Comparison of ENCODE assay signal across 13 cellular contexts in the genomic region with DNA sequence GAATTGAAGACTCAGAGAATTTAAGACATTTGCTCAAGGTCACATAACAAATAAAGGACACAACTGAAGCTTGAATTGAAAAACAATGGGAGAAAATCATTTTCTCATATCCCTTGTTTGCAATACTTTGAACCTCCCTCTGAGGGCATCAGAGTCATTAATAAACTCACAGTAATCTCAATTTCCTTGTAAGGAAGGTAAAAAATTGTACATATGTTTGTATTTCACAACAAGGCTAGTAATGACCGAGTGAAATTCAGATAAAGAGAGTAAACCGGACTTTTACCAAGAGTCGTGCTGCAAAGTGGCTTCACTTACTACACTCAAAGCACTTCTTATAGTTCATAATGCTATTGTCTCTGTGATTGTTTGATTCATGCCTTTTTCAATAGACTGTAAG.
DNase-seq lines count a peak whose midpoint lies in the region; ATAC-seq, FAIRE-seq and TF ChIP-seq lines count a peak whose summit lies in the region.
"Had no signal": no experiment of that assay in that cellular context is flagged by ENCODE, and none has a peak within 500 bp of the region (broad histone marks: within the 10 kb centered on the region; RNA-seq: fewer than 3 reads in every experiment).

No MANE protein-coding gene starts in this region.

- DNase-seq in D721Med (ENCODE audit: insufficient read length, low spot score) (no peak), Panc1 (ENCODE audit: low read depth, low spot score) (no peak), fibroblast of lung (ENCODE audit: low read depth in 2 of 2) (peak; percentile 33 to 77), neural progenitor cell (ENCODE audit: low spot score) (no peak), mucosa of gallbladder (ENCODE audit: low spot score) (no peak), ovary (no peak), Right ventricle myocardium inferior (ENCODE audit: missing footprints) (no peak), KG1 (lab: John Stamatoyannopoulos, UW) (no peak)
- DNase-seq: activated T-cell treated with anti-CD3 and anti-CD28 coated beads, Interleukin-2, amount 50 U/mL, for 72 hours; NCI-H2171 had no signal

- no peak overlapping the region for H3K4me3 ChIP-seq in Panc1 (ENCODE audit: low read depth in 2 of 2, low read length in 2 of 2)
- no peak overlapping the region for H3K4me3 ChIP-seq in fibroblast of lung (replicated peaks in 1 of 4; ENCODE audit: control extremely low read depth in 1 of 4, insufficient read depth in 1 of 4, low read depth in 3 of 4, low read length in 4 of 4)
- H3K4me3 ChIP-seq in neural progenitor cell: no peak overlapping the region
- no peak overlapping the region for H3K4me3 ChIP-seq in ovary
- H3K4me3 ChIP-seq: HAP-1, K562 had no signal

- H3K27ac ChIP-seq in Panc1 (ENCODE audit: low read length) (peak overlapping the region; percentile 73; the same call in 1 of the 2 replicates), fibroblast of lung (ENCODE audit: insufficient read depth, low read length) (no peak overlapping the region), neural progenitor cell (no peak overlapping the region), ovary (no peak overlapping the region)

- H3K36me3 ChIP-seq in Panc1 (ENCODE audit: control insufficient read depth, insufficient read depth, low read length): no peaks in the 10 kb centered on the region; the same call in 1 of the 2 replicates
- H3K36me3 ChIP-seq in fibroblast of lung (ENCODE audit: control insufficient read depth, insufficient read depth, low read length): no peaks in the 10 kb centered on the region
- no peaks in the 10 kb centered on the region for H3K36me3 ChIP-seq in neural progenitor cell
- H3K36me3 ChIP-seq in ovary: no peaks in the 10 kb centered on the region
- H3K36me3 ChIP-seq: HAP-1 had no signal

- H3K79me2 ChIP-seq in fibroblast of lung (ENCODE audit: control insufficient read depth, insufficient read depth, low read length) (no peaks in the 10 kb centered on the region), neural progenitor cell (ENCODE audit: low read depth) (no peaks in the 10 kb centered on the region)

- peaks cover 2% of the 10 kb centered on the region; the same call in 1 of the 2 replicates for H3K9me3 ChIP-seq in Panc1 (ENCODE audit: control insufficient read depth, insufficient read depth, low read depth, low read length)
- H3K9me3 ChIP-seq in fibroblast of lung (ENCODE audit: control insufficient read depth, insufficient read depth, low read depth, low read length): no peaks in the 10 kb centered on the region
- H3K9me3 ChIP-seq in neural progenitor cell (ENCODE audit: low read depth): no peaks in the 10 kb centered on the region
- no peaks in the 10 kb centered on the region for H3K9me3 ChIP-seq in ovary
- H3K9me3 ChIP-seq: HAP-1 had no signal

- H3K27me3 Mint-ChIP-seq in neural progenitor cell (ENCODE audit: insufficient read depth, low read depth): no peaks in the 10 kb centered on the region
- H3K27me3 Mint-ChIP-seq: dendritic cell treated with granulocyte-macrophage colony-stimulating factor and Interleukin-4, amounts not matched to agents 40 ng/mL and 50 ng/mL, for 4 days had no signal

- H3K36me3 Mint-ChIP-seq in neural progenitor cell: peaks cover 15% of the 10 kb centered on the region

- H3K9ac ChIP-seq in fibroblast of lung (ENCODE audit: insufficient read depth, low read length) (no peak overlapping the region), neural progenitor cell (no peak overlapping the region)

- no peak for ATAC-seq in Panc1
- ATAC-seq in Right ventricle myocardium inferior: no peak
- ATAC-seq: activated T-cell treated with anti-CD3 and anti-CD28 coated beads, Interleukin-2, amount 50 U/mL, for 72 hours; K562 had no signal

- CTCF ChIA-PET in Panc1 (lab: Charles Lee): no interaction called here

- intact Hi-C loops in Panc1 (cut with micrococcal nuclease; ENCODE audit: unreplicated experiment): no loop called here
- intact Hi-C loops in ovary (cut with DNase I): loop anchor here in 1 of 4 donors (10.0 kb wide), 1 partner anchor 669 kb away; a partner anchor contains a TSS
- intact Hi-C loops in Right ventricle myocardium inferior (cut with DNase I): no loop called here

- TF ChIP-seq EP300 in ovary (IDR thresholded peaks at IDR 0.05): no peak

- peaks cover 35% of the 10 kb centered on the region for H3K4me1 Mint-ChIP-seq in neural progenitor cell

- H3K4me2 ChIP-seq in fibroblast of lung (ENCODE audit: extremely low read depth, insufficient read depth, low read length): no peak overlapping the region
- no peak overlapping the region for H3K4me2 ChIP-seq in neural progenitor cell

- H3F3A ChIP-seq in neural progenitor cell (ENCODE audit: low read depth): peaks cover 4% of the 10 kb centered on the region

- FAIRE-seq in D721Med (lab: Jason Lieb, UNC): no peak
- FAIRE-seq: K562 had no signal

- POLR2A ChIA-PET in Panc1 (lab: Charles Lee): no interaction called here

- H2AFZ ChIP-seq in fibroblast of lung (ENCODE audit: low read length): peak overlapping the region; percentile 49
- H2AFZ ChIP-seq in neural progenitor cell (replicated peaks): no peak overlapping the region

- H3K4me1 ChIP-seq in Panc1 (ENCODE audit: control insufficient read depth, insufficient read depth, low read length) (no peaks in the 10 kb centered on the region), fibroblast of lung (ENCODE audit: control insufficient read depth, extremely low read depth, insufficient read depth, low read length) (no peaks in the 10 kb centered on the region), neural progenitor cell (peaks cover 18% of the 10 kb centered on the region), ovary (ENCODE audit: insufficient read depth) (peaks cover 2% of the 10 kb centered on the region)
- H3K4me1 ChIP-seq: HAP-1 had no signal

- TF ChIP-seq CTCF in D721Med (IDR thresholded peaks at IDR 0.05; ENCODE audit: insufficient read depth, missing control alignments) (peak; percentile 16), Panc1 (IDR thresholded peaks at IDR 0.05) (no peak; the same call in 1 of the 2 replicates), fibroblast of lung (conservative IDR thresholded peaks at IDR 0.05 in 1 of 2, IDR thresholded peaks at IDR 0.05 in 1 of 2; ENCODE audit: low read depth in 1 of 2, low read length in 2 of 2) (peak in 1 of 2 donors; percentile 45), neural progenitor cell (IDR thresholded peaks at IDR 0.05) (no peak), ovary (IDR thresholded peaks at IDR 0.05) (no peak)

- no peaks in the 10 kb centered on the region for H3K27me3 ChIP-seq in Panc1 (ENCODE audit: control insufficient read depth, insufficient read depth, low read length)
- H3K27me3 ChIP-seq in fibroblast of lung (ENCODE audit: control insufficient read depth, insufficient read depth, low read length): no peaks in the 10 kb centered on the region
- H3K27me3 ChIP-seq in neural progenitor cell: no peaks in the 10 kb centered on the region
- no peaks in the 10 kb centered on the region for H3K27me3 ChIP-seq in ovary

- peaks cover 8% of the 10 kb centered on the region for H3K9me3 Mint-ChIP-seq in neural progenitor cell
- H3K9me3 Mint-ChIP-seq: dendritic cell treated with granulocyte-macrophage colony-stimulating factor and Interleukin-4, amounts not matched to agents 40 ng/mL and 50 ng/mL, for 4 days had no signal

- 11 to 32% (median 12%) methylated on average over 3 of the region's 3 CpGs for WGBS in ovary, 3 donors

- TF ChIP-seq POLR2A in ovary (IDR thresholded peaks at IDR 0.05): no peak

- H3K27ac Mint-ChIP-seq in neural progenitor cell: peak overlapping the region; percentile 39
- H3K27ac Mint-ChIP-seq: activated T-cell treated with anti-CD3 and anti-CD28 coated beads, Interleukin-2, amount 50 U/mL, for 72 hours; dendritic cell treated with granulocyte-macrophage colony-stimulating factor and Interleukin-4, amounts not matched to agents 40 ng/mL and 50 ng/mL, for 4 days had no signal

- H3K4me3 Mint-ChIP-seq in neural progenitor cell: no peak overlapping the region
- H3K4me3 Mint-ChIP-seq: activated T-cell treated with anti-CD3 and anti-CD28 coated beads, Interleukin-2, amount 50 U/mL, for 72 hours; dendritic cell treated with granulocyte-macrophage colony-stimulating factor and Interleukin-4, amounts not matched to agents 40 ng/mL and 50 ng/mL, for 4 days had no signal

- H4K20me1 ChIP-seq in fibroblast of lung (ENCODE audit: control insufficient read depth, extremely low read depth, insufficient read depth, low read length) (no peaks in the 10 kb centered on the region), neural progenitor cell (ENCODE audit: low read depth) (no peaks in the 10 kb centered on the region)

- no TSS peak for BruUV-seq in Panc1 (replicated peaks; lab: Mats Ljungman, UMichigan)

- in situ Hi-C loops in Panc1 (cut with HindIII; ENCODE audit: low pct_unique_long_range_greater_than_20kb, low sequenced_read_pairs): no loop called here

Comparison
In these comparisons a context has a peak if more than half of its experiments do, and no peak if none do; other contexts are left out.
1. DNase-seq: peak in fibroblast of lung (2 of 2); none in D721Med (single experiment), Panc1 (single experiment), neural progenitor cell (single experiment), mucosa of gallbladder (single experiment), ovary (0 of 5), Right ventricle myocardium inferior (single experiment) and KG1 (single experiment).